19 cellular contexts compared by ENCODE assay signal in the genomic region with DNA sequence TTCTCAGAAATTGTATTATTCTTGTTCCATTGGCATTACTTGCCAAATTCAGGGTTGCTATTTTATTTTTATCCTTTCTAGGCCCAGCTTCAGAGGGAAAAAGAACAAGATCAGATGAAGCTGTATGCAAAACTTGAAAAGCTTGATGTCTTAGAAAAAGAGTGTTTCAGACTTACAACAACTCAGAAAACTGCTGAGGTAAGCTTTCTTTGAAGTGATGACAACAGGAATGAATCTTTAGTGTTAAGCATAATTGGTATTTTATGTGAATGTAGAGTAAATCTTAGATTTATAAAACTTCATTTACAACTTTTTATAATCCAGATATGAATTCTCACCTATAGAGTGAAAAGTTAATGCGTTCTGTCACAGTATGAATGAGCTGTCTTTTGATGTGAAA. TPM values are rescaled to one million over a fixed set of nuclear protein-coding genes. Genes with fewer than 3 reads are reported as not detected.
DNase-seq lines count a peak whose midpoint lies in the region; ATAC-seq, FAIRE-seq and TF ChIP-seq lines count a peak whose summit lies in the region.
"Had no signal": no experiment of that assay in that cellular context is flagged by ENCODE, and none has a peak within 500 bp of the region (broad histone marks: within the 10 kb centered on the region; RNA-seq: fewer than 3 reads in every experiment).

No MANE protein-coding gene starts in this region.

- no peaks in the 10 kb centered on the region for H3K27me3 ChIP-seq in K562 (ENCODE audit: control insufficient read depth in 2 of 2, insufficient read depth in 2 of 2, low read length in 2 of 2)
- no peaks in the 10 kb centered on the region for H3K27me3 ChIP-seq in parathyroid adenoma (ENCODE audit: control insufficient read depth, insufficient read depth, low read length)

- H3K27ac ChIP-seq in A549 (no peak overlapping the region), K562 (ENCODE audit: extremely low read depth, low read depth, low read length) (no peak overlapping the region), parathyroid adenoma (no peak overlapping the region)
- H3K27ac ChIP-seq: GM23248 had no signal

- no peak for TF ChIP-seq CTCF in A549 (IDR thresholded peaks at IDR 0.05)
- no peak for TF ChIP-seq CTCF in K562 (IDR thresholded peaks at IDR 0.05 in 2 of 3, conservative IDR thresholded peaks at IDR 0.05 in 1 of 3; ENCODE audit: insufficient read depth in 2 of 3, low read depth in 1 of 3, low read length in 3 of 3)
- TF ChIP-seq CTCF in parathyroid adenoma (IDR thresholded peaks at IDR 0.05), result no peak

- POLR2A ChIA-PET in A549 (lab: Yijun Ruan, JAX), result no interaction called here
- POLR2A ChIA-PET in K562 (lab: Yijun Ruan, JAX), result interaction anchor here (1.0 kb wide), 1 partner anchor 11 kb away, joined by 3 read pairs; no protein-coding TSS in a partner anchor

- no peak for TF ChIP-seq EP300 in A549 (IDR thresholded peaks at IDR 0.05)
- no peak for TF ChIP-seq EP300 in K562 (IDR thresholded peaks at IDR 0.05; ENCODE audit: low read length)

- no peak overlapping the region for H3K4me3 Mint-ChIP-seq in stimulated activated naive B cell treated with anti-CD40 and anti-IgM and Interleukin-4, amounts not matched to agents 10 μg/mL and 1 μg/mL and 100 μg/mL, for 72 hours
- H3K4me3 Mint-ChIP-seq: CD4-positive, alpha-beta memory T cell; H9 had no signal

- CTCF ChIA-PET in A549 (lab: Yijun Ruan, JAX) (no interaction called here), K562 (lab: Yijun Ruan, JAX; ENCODE audit: low intra/inter-chr PET ratio) (no interaction called here)

- intact Hi-C loops in K562 (cut with micrococcal nuclease), result no loop called here

- H3K27ac Mint-ChIP-seq in stimulated activated naive B cell treated with anti-CD40 and anti-IgM and Interleukin-4, amounts not matched to agents 10 μg/mL and 1 μg/mL and 100 μg/mL, for 72 hours, result no peak overlapping the region
- H3K27ac Mint-ChIP-seq: CD4-positive, alpha-beta memory T cell; H9 had no signal

- peaks cover 0 to 2% of the 10 kb centered on the region in 2 donors for H3K9me3 Mint-ChIP-seq in stimulated activated naive B cell treated with anti-CD40 and anti-IgM and Interleukin-4, amounts not matched to agents 10 μg/mL and 1 μg/mL and 100 μg/mL, for 72 hours

- FAIRE-seq in A549 (lab: Jason Lieb, UNC) (no peak), GM18507 (lab: Jason Lieb, UNC) (peak; percentile 35), K562 (lab: Jason Lieb, UNC) (no peak)
- FAIRE-seq: GM12892, GM19239 had no signal

- H3K27me3 Mint-ChIP-seq in stimulated activated naive B cell treated with anti-CD40 and anti-IgM and Interleukin-4, amounts not matched to agents 10 μg/mL and 1 μg/mL and 100 μg/mL, for 72 hours, result no peaks in the 10 kb centered on the region
- H3K27me3 Mint-ChIP-seq: CD4-positive, alpha-beta memory T cell had no signal

- H3K9me3 ChIP-seq in A549, result no peaks in the 10 kb centered on the region
- no peaks in the 10 kb centered on the region; the same call in 1 of the 2 replicates for H3K9me3 ChIP-seq in K562 (replicated peaks; ENCODE audit: control insufficient read depth, insufficient read depth, low read depth, low read length)
- no peaks in the 10 kb centered on the region for H3K9me3 ChIP-seq in parathyroid adenoma (ENCODE audit: control insufficient read depth, low read length)

- H3K36me3 Mint-ChIP-seq in stimulated activated naive B cell treated with anti-CD40 and anti-IgM and Interleukin-4, amounts not matched to agents 10 μg/mL and 1 μg/mL and 100 μg/mL, for 72 hours, result peaks cover 19 to 25% of the 10 kb centered on the region in 2 donors

- H3K36me3 ChIP-seq in K562 (ENCODE audit: control insufficient read depth, insufficient read depth, low read length) (peaks cover 57% of the 10 kb centered on the region; the same call in 2 of the 3 replicates), parathyroid adenoma (ENCODE audit: control insufficient read depth, insufficient read depth, low read length) (no peaks in the 10 kb centered on the region)

- H3K9ac ChIP-seq in K562 (ENCODE audit: insufficient read depth in 1 of 2, low read depth in 2 of 2, low read length in 2 of 2), result no peak overlapping the region
- no peak overlapping the region for H3K9ac ChIP-seq in parathyroid adenoma
- H3K9ac ChIP-seq: GM23248 had no signal

- no TSS peak for BruUV-seq in K562 (replicated peaks; lab: Mats Ljungman, UMichigan)

- TF ChIP-seq RAD21 in A549 (conservative IDR thresholded peaks at IDR 0.05 in 1 of 2, IDR thresholded peaks at IDR 0.05 in 1 of 2) (no peak), K562 (CRISPR knock-in tag; conservative IDR thresholded peaks at IDR 0.05 in 1 of 2, IDR thresholded peaks at IDR 0.05 in 1 of 2) (no peak)

- DNase-seq in A549 (ENCODE audit: low read depth in 1 of 2, low spot score in 1 of 2), result no peak
- no peak for DNase-seq in GM18507 (ENCODE audit: extremely low spot score, insufficient read length, low read depth)
- no peak for DNase-seq in K562 (ENCODE audit: extremely low read depth in 1 of 4, low spot score in 3 of 4)
- DNase-seq in stimulated activated naive B cell treated with anti-CD40 and anti-IgM and Interleukin-4, amounts not matched to agents 10 μg/mL and 1 μg/mL and 100 μg/mL, for 72 hours, result no peak
- no peak for DNase-seq in T-helper 1 cell
- DNase-seq: 8988T; C1 segment of cervical spinal cord; Calu3; CD4-positive, alpha-beta memory T cell; COR-L47; DMS153; DND-41; GM23248; H9 had no signal

- no peak for ATAC-seq in A549
- ATAC-seq in K562, result no peak
- ATAC-seq in stimulated activated naive B cell treated with anti-CD40 and anti-IgM and Interleukin-4, amounts not matched to agents 10 μg/mL and 1 μg/mL and 100 μg/mL, for 72 hours (replicated peaks), result no peak
- ATAC-seq in HG02571 (IDR thresholded peaks at IDR 0.05; ENCODE audit: unreplicated experiment), result no peak
- ATAC-seq: HCT116 had no signal

- 89% methylated on average over 1 of the region's 1 CpG for WGBS in A549 (ENCODE audit: missing lambda C conversion rate)
- 96% methylated on average over 1 of the region's 1 CpG for WGBS in K562 (ENCODE audit: insufficient coverage, low coverage, missing lambda C conversion rate)

- no peaks in the 10 kb centered on the region for H3K4me1 Mint-ChIP-seq in stimulated activated naive B cell treated with anti-CD40 and anti-IgM and Interleukin-4, amounts not matched to agents 10 μg/mL and 1 μg/mL and 100 μg/mL, for 72 hours
- H3K4me1 Mint-ChIP-seq: CD4-positive, alpha-beta memory T cell; H9 had no signal

- H3K4me1 ChIP-seq in A549 (no peaks in the 10 kb centered on the region), K562 (replicated peaks in 1 of 2; ENCODE audit: control insufficient read depth in 2 of 2, insufficient read depth in 2 of 2, low read length in 2 of 2) (no peaks in the 10 kb centered on the region), parathyroid adenoma (no peaks in the 10 kb centered on the region)

- H3K4me3 ChIP-seq in A549 (no peak overlapping the region), K562 (no peak overlapping the region), parathyroid adenoma (ENCODE audit: low read depth, low read length) (no peak overlapping the region)
- H3K4me3 ChIP-seq: GM23248 had no signal

- H3K4me2 ChIP-seq in A549, result no peak overlapping the region
- H3K4me2 ChIP-seq in K562 (ENCODE audit: insufficient read depth, low read length), result no peak overlapping the region
- peak overlapping the region; percentile 23 for H3K4me2 ChIP-seq in parathyroid adenoma (ENCODE audit: low read length)

- H4K20me1 ChIP-seq in K562 (replicated peaks; ENCODE audit: control insufficient read depth, insufficient read depth, low read length), result no peaks in the 10 kb centered on the region

- H2AFZ ChIP-seq in K562 (ENCODE audit: low read depth, low read length) (no peak overlapping the region), parathyroid adenoma (no peak overlapping the region)
- H2AFZ ChIP-seq: GM23248 had no signal

- TF ChIP-seq POLR2A in A549 (IDR thresholded peaks at IDR 0.05; ENCODE audit: low read length), result no peak
- no peak for TF ChIP-seq POLR2A in K562 (conservative IDR thresholded peaks at IDR 0.05)

- no peaks in the 10 kb centered on the region for H3K79me2 ChIP-seq in K562 (ENCODE audit: control insufficient read depth, insufficient read depth, low read length)
- no peaks in the 10 kb centered on the region for H3K79me2 ChIP-seq in parathyroid adenoma

- in situ Hi-C loops in K562 (cut with MboI), result no loop called here

- H3K9me1 ChIP-seq in K562 (ENCODE audit: control insufficient read depth, insufficient read depth, low read length), result no peaks in the 10 kb centered on the region

RNA-seq across cellular contexts. Expression of gene CEP57L1, which starts 58.4 kb away (rescaled TPM):
- 16.4 and 20.5 TPM in 2 replicates for polyA plus RNA-seq in A549 (2011; rRNA removed)
- 5.0 and 6.2 TPM in 2 replicates for polyA plus RNA-seq in A549 (2012; cell fraction: cytosol; rRNA removed)
- polyA plus RNA-seq in A549 (2012; cell fraction: nucleus; rRNA removed), result 2.8 and 4.4 TPM in 2 replicates
- polyA plus RNA-seq in A549 (2017; fragmentation: RNase III; extraction: RNeasy Plus Mini Kit Qiagen cat#74134 plus additional on column Dnase treatment), result 8.0 to 8.9 TPM (median 8.9 TPM) in 3 replicates
- polyA minus RNA-seq in A549 (2011; rRNA and poly(A)+ RNA removed), result 8.9 and 9.8 TPM in 2 replicates
- total RNA-seq in K562 (2011; cell fraction: chromatin; rRNA removed; ENCODE audit: low replicate concordance), result 19.9 and 82.4 TPM in 2 replicates
- 9.7 and 18.8 TPM in 2 replicates for total RNA-seq in K562 (2011; cell fraction: nucleolus; rRNA removed)
- 27.3 and 41.5 TPM in 2 replicates for total RNA-seq in K562 (2011; cell fraction: nucleoplasm; rRNA removed)
- total RNA-seq in K562 (2014; rRNA removed), result 51.0 and 58.0 TPM in 2 replicates
- total RNA-seq in K562 (2014; rRNA removed; fragmentation: Illumina TruSeq; extraction: Trizol), result 80.0 and 85.7 TPM in 2 replicates
- total RNA-seq in K562 (2015; rRNA removed; fragmentation: Illumina TruSeq; extraction: Trizol), result 70.6 and 79.7 TPM in 2 replicates
- 41.8 and 42.4 TPM in 2 replicates for total RNA-seq in K562 (2021)
- polyA plus RNA-seq in K562 (2011; rRNA removed), result 49.9 and 60.7 TPM in 2 replicates
- 23.2 and 23.8 TPM in 2 replicates for polyA plus RNA-seq in K562 (2011; cell fraction: cytosol; rRNA removed)
- 24.9 and 33.2 TPM in 2 replicates for polyA plus RNA-seq in K562 (2011; cell fraction: nucleus; rRNA removed)
- 29.7 and 29.9 TPM in 2 replicates for polyA plus RNA-seq in K562 (2012)
- 52.1 and 61.8 TPM in 2 replicates for polyA plus RNA-seq in K562 (2014; fragmentation: Illumina TruSeq; extraction: Trizol)
- 10 to 100 TPM; 70.0 to 88.6 TPM for polyA plus RNA-seq in K562 (2014; fragmentation: Nextera tagmentation; extraction: Ambion mirVana)
- polyA plus RNA-seq in K562 (2014; rRNA removed), result 39.4 and 49.7 TPM in 2 replicates
- 70.2 and 71.2 TPM in 2 replicates for polyA minus RNA-seq in K562 (2011; rRNA and poly(A)+ RNA removed)
- 21.7 and 24.7 TPM in 2 replicates for polyA minus RNA-seq in K562 (2011; cell fraction: cytosol; rRNA and poly(A)+ RNA removed)
- polyA minus RNA-seq in K562 (2011; cell fraction: nucleus; rRNA and poly(A)+ RNA removed), result 22.1 and 47.1 TPM in 2 replicates

RNA-seq across cellular contexts. Expression of gene SESN1, which starts 59.1 kb away (rescaled TPM):
- polyA plus RNA-seq in A549 (2011; rRNA removed) (12.2 and 13.9 TPM in 2 replicates), A549 (2017; fragmentation: RNase III; extraction: RNeasy Plus Mini Kit Qiagen cat#74134 plus additional on column Dnase treatment) (7.8 to 8.7 TPM (median 7.9 TPM) in 3 replicates), K562 (2011; rRNA removed) (13.0 and 13.3 TPM in 2 replicates), K562 (2014; fragmentation: Illumina TruSeq; extraction: Trizol) (8.5 and 8.9 TPM in 2 replicates), K562 (2014; fragmentation: Nextera tagmentation; extraction: Ambion mirVana) (1 to 10 TPM; 3.1 to 3.8 TPM), K562 (2014; rRNA removed) (6.1 and 6.3 TPM in 2 replicates)
- polyA plus RNA-seq in A549 (2012; cell fraction: cytosol; rRNA removed), result 1.8 and 2.5 TPM in 2 replicates
- polyA plus RNA-seq in A549 (2012; cell fraction: nucleus; rRNA removed), result 1.8 and 3.6 TPM in 2 replicates
- 8.9 and 11.6 TPM in 2 replicates for polyA minus RNA-seq in A549 (2011; rRNA and poly(A)+ RNA removed)
- total RNA-seq in K562 (2011; cell fraction: chromatin; rRNA removed; ENCODE audit: low replicate concordance), result 8.5 and 25.3 TPM in 2 replicates
- total RNA-seq in K562 (2011; cell fraction: nucleolus; rRNA removed), result 4.8 and 6.3 TPM in 2 replicates
- total RNA-seq in K562 (2011; cell fraction: nucleoplasm; rRNA removed), result 9.5 and 18.4 TPM in 2 replicates
- total RNA-seq in K562 (2014; rRNA removed) (6.4 and 6.8 TPM in 2 replicates), K562 (2014; rRNA removed; fragmentation: Illumina TruSeq; extraction: Trizol) (9.4 and 9.8 TPM in 2 replicates), K562 (2015; rRNA removed; fragmentation: Illumina TruSeq; extraction: Trizol) (9.7 and 11.2 TPM in 2 replicates), K562 (2021) (6.6 and 7.4 TPM in 2 replicates)
- 2.5 and 5.3 TPM in 2 replicates for polyA plus RNA-seq in K562 (2011; cell fraction: cytosol; rRNA removed)
- 5.8 and 10.1 TPM in 2 replicates for polyA plus RNA-seq in K562 (2011; cell fraction: nucleus; rRNA removed)
- polyA plus RNA-seq in K562 (2012), result 7.7 and 8.8 TPM in 2 replicates
- polyA minus RNA-seq in K562 (2011; rRNA and poly(A)+ RNA removed), result 14.6 and 19.8 TPM in 2 replicates
- polyA minus RNA-seq in K562 (2011; cell fraction: cytosol; rRNA and poly(A)+ RNA removed), result 3.3 and 4.3 TPM in 2 replicates
- polyA minus RNA-seq in K562 (2011; cell fraction: nucleus; rRNA and poly(A)+ RNA removed), result 7.8 and 17.0 TPM in 2 replicates

Comparison
In these comparisons a context has a peak if more than half of its experiments do, and no peak if none do; other contexts are left out.
1. Of the 35 proteins assayed by ChIP-seq in both K562 and A549: peak only in K562: none; only in A549: none; in both: MAFK; in neither: 34.